In genomic region chr15:43515731-43516130, GRCh38 we compare ENCODE assay signal across 15 cellular contexts. TPM values are rescaled to one million over a fixed set of nuclear protein-coding genes. Genes with fewer than 3 reads are reported as not detected.
DNase-seq lines count a peak whose midpoint lies in the region; ATAC-seq lines count a peak whose summit lies in the region.
"Had no signal": no experiment of that assay in that cellular context is flagged by ENCODE, and none has a peak within 500 bp of the region (broad histone marks: within the 10 kb centered on the region; RNA-seq: fewer than 3 reads in every experiment).

No MANE protein-coding gene starts in this region.

- H3K79me2 ChIP-seq in GM23248 (ENCODE audit: insufficient read depth): peaks cover 29% of the 10 kb centered on the region

- H2BK12ac ChIP-seq in mesenchymal stem cell (ENCODE audit: low read length in 2 of 2): peak overlapping the region in 1 of 2 experiments; percentile 55

- peaks cover 72% of the 10 kb centered on the region for H3K4me1 Mint-ChIP-seq in activated CD8-positive, alpha-beta T cell treated with anti-CD3 and anti-CD28 coated beads, Interleukin-2, amount 10 ng/mL, durations not matched to agents 7 days and 5 days (ENCODE audit: low read depth)

- H4K20me1 ChIP-seq in GM23248 (ENCODE audit: insufficient read depth): no peaks in the 10 kb centered on the region

- ATAC-seq in activated CD8-positive, alpha-beta T cell treated with anti-CD3 and anti-CD28 coated beads, Interleukin-2, amount 10 ng/mL, durations not matched to agents 7 days and 5 days: no peak
- no peak for ATAC-seq in HG02981 (IDR thresholded peaks at IDR 0.05; ENCODE audit: unreplicated experiment)
- ATAC-seq: activated CD4-positive, CD25-positive, alpha-beta regulatory T cell treated with anti-CD3 and anti-CD28 coated beads, Interleukin-2, amount 50 U/mL, for 24 hours; CD8-positive, alpha-beta T cell; lower lobe of right lung; pancreas; PC-3 had no signal

- in situ Hi-C loops in GM23248 (cut with MboI): no loop called here

- no peak overlapping the region for H3K23ac ChIP-seq in mesenchymal stem cell (ENCODE audit: low read length in 2 of 2)

- H3K27me3 ChIP-seq in GM23248 (replicated peaks; ENCODE audit: insufficient read depth): no peaks in the 10 kb centered on the region
- H3K27me3 ChIP-seq in mesenchymal stem cell (ENCODE audit: control insufficient read depth in 1 of 2, insufficient read depth in 1 of 2, low read length in 2 of 2): peaks cover 0 to 14% of the 10 kb centered on the region in 2 experiments
- peaks cover 10 to 30% (median 22%) of the 10 kb centered on the region in 5 donors for H3K27me3 ChIP-seq in subcutaneous abdominal adipose tissue (ENCODE audit: control insufficient read depth in 5 of 5, insufficient read depth in 4 of 5, low read length in 5 of 5)

- H3K14ac ChIP-seq in mesenchymal stem cell (ENCODE audit: low read length in 2 of 2): no peak overlapping the region

- H3K4me3 Mint-ChIP-seq in activated CD8-positive, alpha-beta T cell treated with anti-CD3 and anti-CD28 coated beads, Interleukin-2, amount 10 ng/mL, durations not matched to agents 7 days and 5 days: no peak overlapping the region
- H3K4me3 Mint-ChIP-seq: activated naive CD4-positive, alpha-beta T cell treated with anti-CD3 and anti-CD28 coated beads, Interleukin-2, amount 50 U/mL, for 24 hours; CD8-positive, alpha-beta T cell had no signal

- peaks cover 48% of the 10 kb centered on the region for H3K4me1 ChIP-seq in GM23248 (ENCODE audit: insufficient read depth)
- H3K4me1 ChIP-seq in mesenchymal stem cell (ENCODE audit: control insufficient read depth, insufficient read depth, low read depth, low read length): peaks cover 32% of the 10 kb centered on the region
- H3K4me1 ChIP-seq in subcutaneous abdominal adipose tissue (ENCODE audit: control insufficient read depth in 5 of 5, insufficient read depth in 5 of 5, low read length in 5 of 5): peaks cover 5 to 51% (median 34%) of the 10 kb centered on the region in 5 donors

- peak overlapping the region in 1 of 2 experiments; percentile 48 for H3K18ac ChIP-seq in mesenchymal stem cell (ENCODE audit: low read depth in 1 of 2, low read length in 2 of 2)

- peak overlapping the region; percentile 72 for H2AK5ac ChIP-seq in mesenchymal stem cell (ENCODE audit: low read length, severe bottlenecking)

- H3K4ac ChIP-seq in mesenchymal stem cell (ENCODE audit: low read depth in 1 of 2, low read length in 2 of 2): no peak overlapping the region

- CTCF ChIA-PET in activated CD8-positive, alpha-beta T cell treated with anti-CD3 and anti-CD28 coated beads, Interleukin-2, amount 10 ng/mL, durations not matched to agents 7 days and 5 days (lab: Charles Lee): interaction anchor here (0.9 to 4.1 kb wide), 8 partner anchors 13 to 144 kb away, joined by 3 to 27 read pairs (median 8); partner anchors contain the start of gene TP53BP1

- no peaks in the 10 kb centered on the region for H3K9me2 ChIP-seq in GM23248 (ENCODE audit: insufficient read depth)

- H2AFZ ChIP-seq in GM23248 (peak overlapping the region; percentile 92; the same call in 1 of the 2 replicates), mesenchymal stem cell (ENCODE audit: low read depth, low read length) (no peak overlapping the region)

- peak overlapping the region; percentile 83 for H4K8ac ChIP-seq in mesenchymal stem cell (ENCODE audit: low read length)

- no peak overlapping the region for H4K91ac ChIP-seq in mesenchymal stem cell (ENCODE audit: low read length)

- H3K9me3 Mint-ChIP-seq in activated CD8-positive, alpha-beta T cell treated with anti-CD3 and anti-CD28 coated beads, Interleukin-2, amount 10 ng/mL, durations not matched to agents 7 days and 5 days (ENCODE audit: insufficient read depth): no peaks in the 10 kb centered on the region
- H3K9me3 Mint-ChIP-seq: activated naive CD4-positive, alpha-beta T cell treated with anti-CD3 and anti-CD28 coated beads, Interleukin-2, amount 50 U/mL, for 24 hours; CD8-positive, alpha-beta T cell had no signal

- no peak overlapping the region for H2BK120ac ChIP-seq in mesenchymal stem cell (ENCODE audit: low read depth, low read length)

- peaks cover under 1% of the 10 kb centered on the region; the same call in 1 of the 2 replicates for H3K36me3 ChIP-seq in GM23248 (ENCODE audit: low read depth)
- peaks cover 7% of the 10 kb centered on the region; the same call in 1 of the 2 replicates for H3K36me3 ChIP-seq in SK-N-MC (ENCODE audit: insufficient read depth, low read length)
- peaks cover 3 to 10% of the 10 kb centered on the region in 2 experiments for H3K36me3 ChIP-seq in mesenchymal stem cell (ENCODE audit: control insufficient read depth in 1 of 2, insufficient read depth in 2 of 2, low read depth in 1 of 2, low read length in 2 of 2)
- peaks cover 0 to 3% (median 0%) of the 10 kb centered on the region in 5 donors for H3K36me3 ChIP-seq in subcutaneous abdominal adipose tissue (ENCODE audit: control insufficient read depth in 5 of 5, insufficient read depth in 5 of 5, low read length in 5 of 5)
- H3K36me3 ChIP-seq: lower lobe of right lung, pancreas had no signal

- peaks cover 42% of the 10 kb centered on the region for H3F3A ChIP-seq in GM23248 (ENCODE audit: insufficient read depth)

- no peak overlapping the region for H2BK5ac ChIP-seq in mesenchymal stem cell (ENCODE audit: low read depth, low read length, poor library complexity, severe bottlenecking)

- H2BK15ac ChIP-seq in mesenchymal stem cell (ENCODE audit: low read depth, poor library complexity, severe bottlenecking): no peak overlapping the region

- peaks cover 42% of the 10 kb centered on the region for H3K27me3 Mint-ChIP-seq in activated CD8-positive, alpha-beta T cell treated with anti-CD3 and anti-CD28 coated beads, Interleukin-2, amount 10 ng/mL, durations not matched to agents 7 days and 5 days (ENCODE audit: low read depth)

- peaks cover 5% of the 10 kb centered on the region for H3K36me3 Mint-ChIP-seq in activated CD8-positive, alpha-beta T cell treated with anti-CD3 and anti-CD28 coated beads, Interleukin-2, amount 10 ng/mL, durations not matched to agents 7 days and 5 days (ENCODE audit: low read depth)
- H3K36me3 Mint-ChIP-seq: activated naive CD4-positive, alpha-beta T cell treated with anti-CD3 and anti-CD28 coated beads, Interleukin-2, amount 50 U/mL, for 24 hours; CD8-positive, alpha-beta T cell had no signal

- H3K4me2 ChIP-seq in GM23248 (ENCODE audit: unreplicated experiment) (peak overlapping the region; percentile 98), mesenchymal stem cell (ENCODE audit: low read length, poor library complexity, severe bottlenecking) (no peak overlapping the region)

- peaks cover 19% of the 10 kb centered on the region for H3K79me1 ChIP-seq in mesenchymal stem cell (replicated peaks; ENCODE audit: low read length, poor library complexity, severe bottlenecking)

- 8% methylated on average over 2 of the region's 2 CpGs for WGBS in GM23248 (ENCODE audit: low coverage in 1 of 2, low lambda C conversion rate in 2 of 2, missing lambda C conversion rate in 2 of 2), 2 experiments
- no CpG with 5 or more reads among the region's 2 CpGs for WGBS in mesenchymal stem cell

- H3K27ac Mint-ChIP-seq in activated CD8-positive, alpha-beta T cell treated with anti-CD3 and anti-CD28 coated beads, Interleukin-2, amount 10 ng/mL, durations not matched to agents 7 days and 5 days: no peak overlapping the region
- H3K27ac Mint-ChIP-seq: activated naive CD4-positive, alpha-beta T cell treated with anti-CD3 and anti-CD28 coated beads, Interleukin-2, amount 50 U/mL, for 24 hours; CD8-positive, alpha-beta T cell had no signal

- DNase-seq in GM23248: no peak
- no peak for DNase-seq in SK-N-MC (ENCODE audit: low read depth, low spot score)
- no peak for DNase-seq in mesenchymal stem cell
- no peak for DNase-seq in activated CD8-positive, alpha-beta T cell treated with anti-CD3 and anti-CD28 coated beads, Interleukin-2, amount 10 ng/mL, durations not matched to agents 7 days and 5 days
- DNase-seq in stimulated activated naive CD4-positive, alpha-beta T cell (lab: John Stamatoyannopoulos, UW): no peak
- DNase-seq in stimulated activated CD4-positive, alpha-beta T cell treated with anti-CD3 and anti-CD28 coated beads, Interleukin-1b, Interleukin-23, amount 100 ng/mL, for 48 hours: no peak
- DNase-seq: lower lobe of right lung, NCI-H1048, pancreas, PC-3 had no signal

- H3K9ac ChIP-seq in GM23248 (peak overlapping the region; percentile 89), SK-N-MC (ENCODE audit: insufficient read length) (no peak overlapping the region), mesenchymal stem cell (ENCODE audit: low read length) (peak overlapping the region; percentile 95), subcutaneous abdominal adipose tissue (ENCODE audit: low read length in 5 of 5) (no peak overlapping the region)

- H3K9me3 ChIP-seq in GM23248 (ENCODE audit: low read depth) (no peaks in the 10 kb centered on the region), SK-N-MC (ENCODE audit: low read depth, low read length) (no peaks in the 10 kb centered on the region), mesenchymal stem cell (ENCODE audit: control insufficient read depth, low read length) (no peaks in the 10 kb centered on the region), subcutaneous abdominal adipose tissue (ENCODE audit: control insufficient read depth in 5 of 5, low read length in 5 of 5) (no peaks in the 10 kb centered on the region)
- H3K9me3 ChIP-seq: lower lobe of right lung, pancreas had no signal

- POLR2A ChIA-PET in activated CD8-positive, alpha-beta T cell treated with anti-CD3 and anti-CD28 coated beads, Interleukin-2, amount 10 ng/mL, durations not matched to agents 7 days and 5 days (lab: Charles Lee): no interaction called here

- H3K4me3 ChIP-seq in GM23248: peak overlapping the region; percentile 100
- H3K4me3 ChIP-seq in SK-N-MC: no peak overlapping the region
- H3K4me3 ChIP-seq in mesenchymal stem cell (ENCODE audit: insufficient read depth in 1 of 2, low read depth in 1 of 2, low read length in 2 of 2): peak overlapping the region in 1 of 2 experiments; percentile 99
- H3K4me3 ChIP-seq in subcutaneous abdominal adipose tissue (ENCODE audit: low read depth in 1 of 5, low read length in 5 of 5): no peak overlapping the region
- H3K4me3 ChIP-seq: lower lobe of right lung, pancreas had no signal

- H3K27ac ChIP-seq in GM23248 (peak overlapping the region; percentile 83), SK-N-MC (0 out of 2 replicates have a peak overlapping the region, but pooled peaks have one; percentile 22), mesenchymal stem cell (ENCODE audit: low read length, poor library complexity, severe bottlenecking) (no peak overlapping the region), subcutaneous abdominal adipose tissue (ENCODE audit: low read depth, low read length) (peak overlapping the region; percentile 14)
- H3K27ac ChIP-seq: lower lobe of right lung, pancreas had no signal

RNA-seq across cellular contexts. Expression of gene MAP1A, which starts 1.7 kb away (rescaled TPM):
- total RNA-seq in GM23248 (2014; rRNA removed; shearing (Covaris generic)): 61.9 and 62.2 TPM in 2 replicates
- polyA plus RNA-seq in GM23248 (2016; fragmentation: Nextera tagmentation; extraction: Ambion mirVana): 30.3 and 31.5 TPM in 2 replicates
- polyA plus RNA-seq in mesenchymal stem cell (2013, experiment 1 of 2): 40.8 TPM
- 38.2 TPM for polyA plus RNA-seq in mesenchymal stem cell (2013, experiment 2 of 2)
- 1 to 10 TPM; 5.3 to 5.6 TPM for total RNA-seq in activated CD8-positive, alpha-beta T cell treated with anti-CD3 and anti-CD28 coated beads, Interleukin-2, amount 10 ng/mL, durations not matched to agents 7 days and 5 days

RNA-seq across cellular contexts. Expression of gene TP53BP1, which starts 22.8 kb away (rescaled TPM):
- 46.4 and 56.8 TPM in 2 replicates for total RNA-seq in GM23248 (2014; rRNA removed; shearing (Covaris generic))
- polyA plus RNA-seq in GM23248 (2016; fragmentation: Nextera tagmentation; extraction: Ambion mirVana): 20.1 and 20.4 TPM in 2 replicates
- polyA plus RNA-seq in mesenchymal stem cell (2013, experiment 1 of 2): 25.7 TPM
- 21.9 TPM for polyA plus RNA-seq in mesenchymal stem cell (2013, experiment 2 of 2)
- total RNA-seq in activated CD8-positive, alpha-beta T cell treated with anti-CD3 and anti-CD28 coated beads, Interleukin-2, amount 10 ng/mL, durations not matched to agents 7 days and 5 days: 10 to 100 TPM; 24.3 to 27.3 TPM

Comparison
In these comparisons a context has a peak if more than half of its experiments do, and no peak if none do; other contexts are left out.
1. H3K9ac ChIP-seq: peak in GM23248 (single experiment) and mesenchymal stem cell (single experiment); none in SK-N-MC (single experiment) and subcutaneous abdominal adipose tissue (0 of 5).